ENCODE assay signal across 35 cellular contexts in genomic region chrX:28042260-28042659, GRCh38.
"Had no signal": no experiment of that assay in that cellular context is flagged by ENCODE, and none has a peak within 500 bp of the region (broad histone marks: within the 10 kb centered on the region; RNA-seq: fewer than 3 reads in every experiment).

No MANE protein-coding gene starts in this region.

- H3K27ac ChIP-seq: adrenal gland, body of pancreas, brain microvascular endothelial cell, breast epithelium, VCaP had no signal

- H3K4me3 ChIP-seq: adrenal gland, body of pancreas, breast epithelium had no signal

- H3K4me3 Mint-ChIP-seq: activated B cell treated with CpG ODN at 0.5 μM for 24 hours; activated CD4-positive, alpha-beta memory T cell treated with anti-CD3 and anti-CD28 coated beads for 36 hours; activated CD4-positive, alpha-beta T cell treated with anti-CD3 and anti-CD28 coated beads, Interleukin-2, amount 10 ng/mL, durations not matched to agents 24 days and 14 days; activated CD8-positive, alpha-beta T cell treated with anti-CD3 and anti-CD28 coated beads for 36 hours; activated naive CD4-positive, alpha-beta T cell treated with anti-CD3 and anti-CD28 coated beads for 36 hours; activated naive CD8-positive, alpha-beta T cell treated with anti-CD3 and anti-CD28 coated beads for 36 hours; activated T-cell treated with anti-CD3 and anti-CD28 coated beads, Interleukin-2, amount 50 U/mL, for 4 hours; activated T-cell treated with anti-CD3 and anti-CD28 coated beads, Interleukin-2, amount 50 U/mL, for 72 hours; activated T-helper 1 cell treated with anti-CD3 and anti-CD28 coated beads, Interleukin-12 subunit alpha, Interleukin-12 subunit beta, Interleukin-2, Interleukin-4 antibody, amounts not matched to agents 30 ng/mL and 10 ng/mL and 1 ng/mL, durations not matched to agents 14 hours and 24 hours and 36 hours; activated T-helper 17 cell treated with anti-CD3 and anti-CD28 coated beads, Interleukin-2, amount 50 U/mL, for 72 hours; T-helper 1 cell treated with Interleukin-12 subunit alpha and Interleukin-12 subunit beta and Interleukin-4 antibody, amounts not matched to agents 30 μg/mL and 1 μg/mL, for 36 hours; T-helper 2 cell treated with Interferon-gamma antibody and Interleukin-4, amounts not matched to agents 5 μg/mL and 100 μg/mL, for 36 hours had no signal

- H3K27ac Mint-ChIP-seq: activated B cell treated with CpG ODN at 0.5 μM for 24 hours; activated CD4-positive, alpha-beta memory T cell treated with anti-CD3 and anti-CD28 coated beads for 36 hours; activated CD4-positive, alpha-beta T cell treated with anti-CD3 and anti-CD28 coated beads, Interleukin-2, amount 10 ng/mL, durations not matched to agents 24 days and 14 days; activated CD8-positive, alpha-beta T cell treated with anti-CD3 and anti-CD28 coated beads for 36 hours; activated naive CD4-positive, alpha-beta T cell treated with anti-CD3 and anti-CD28 coated beads for 36 hours; activated naive CD4-positive, alpha-beta T cell treated with anti-CD3 and anti-CD28 coated beads, Interleukin-2, amount 50 U/mL, for 72 hours; activated naive CD8-positive, alpha-beta T cell treated with anti-CD3 and anti-CD28 coated beads for 36 hours; activated T-cell treated with anti-CD3 and anti-CD28 coated beads, Interleukin-2, amount 50 U/mL, for 72 hours; activated T-helper 1 cell treated with anti-CD3 and anti-CD28 coated beads, Interleukin-12 subunit alpha, Interleukin-12 subunit beta, Interleukin-2, Interleukin-4 antibody, amounts not matched to agents 30 ng/mL and 10 ng/mL and 1 ng/mL, durations not matched to agents 14 hours and 24 hours and 36 hours; activated T-helper 17 cell treated with anti-CD3 and anti-CD28 coated beads, Interleukin-2, amount 50 U/mL, for 72 hours; T-helper 1 cell treated with Interleukin-12 subunit alpha and Interleukin-12 subunit beta and Interleukin-4 antibody, amounts not matched to agents 30 μg/mL and 1 μg/mL, for 36 hours; T-helper 2 cell treated with Interferon-gamma antibody and Interleukin-4, amounts not matched to agents 5 μg/mL and 100 μg/mL, for 36 hours had no signal

- H3K4me1 Mint-ChIP-seq: activated B cell treated with CpG ODN at 0.5 μM for 24 hours; activated CD4-positive, alpha-beta T cell treated with anti-CD3 and anti-CD28 coated beads, Interleukin-2, amount 10 ng/mL, durations not matched to agents 24 days and 14 days; activated naive CD8-positive, alpha-beta T cell treated with anti-CD3 and anti-CD28 coated beads for 36 hours; activated T-helper 17 cell treated with anti-CD3 and anti-CD28 coated beads, Interleukin-2, amount 50 U/mL, for 72 hours had no signal

- H3K36me3 Mint-ChIP-seq: activated CD4-positive, alpha-beta memory T cell treated with anti-CD3 and anti-CD28 coated beads for 36 hours; activated naive CD8-positive, alpha-beta T cell treated with anti-CD3 and anti-CD28 coated beads for 36 hours had no signal

- DNase-seq: activated B cell treated with CpG ODN at 0.5 μM for 24 hours; activated CD4-positive, alpha-beta memory T cell treated with anti-CD3 and anti-CD28 coated beads for 36 hours; activated CD4-positive, alpha-beta T cell treated with anti-CD3 and anti-CD28 coated beads for 4 hours; activated CD4-positive, alpha-beta T cell treated with anti-CD3 and anti-CD28 coated beads, Interleukin-2, amount 10 ng/mL, durations not matched to agents 24 days and 14 days; activated CD4-positive, alpha-beta T cell treated with anti-CD3 and anti-CD28 coated beads, Interleukin-2, amount 50 U/mL, for 1 hour; activated CD4-positive, alpha-beta T cell treated with anti-CD3 and anti-CD28 coated beads, Interleukin-2, amount 50 U/mL, for 4 hours; activated CD4-positive, CD25-positive, alpha-beta regulatory T cell treated with anti-CD3 and anti-CD28 coated beads, Interleukin-2, amount 50 U/mL, for 72 hours; activated CD8-positive, alpha-beta memory T cell treated with anti-CD3 and anti-CD28 coated beads, Interleukin-2, amount 50 U/mL, for 4 hours; activated CD8-positive, alpha-beta T cell treated with anti-CD3 and anti-CD28 coated beads for 36 hours; activated effector memory CD4-positive, alpha-beta T cell treated with anti-CD3 and anti-CD28 coated beads, Interleukin-2, amount 50 U/mL, for 16 hours; activated gamma-delta T cell treated with Interleukin-2 at 50 U/mL for 16 hours; activated naive CD4-positive, alpha-beta T cell; activated naive CD4-positive, alpha-beta T cell treated with anti-CD3 and anti-CD28 coated beads for 36 hours; activated naive CD4-positive, alpha-beta T cell treated with anti-CD3 and anti-CD28 coated beads, Interleukin-2, amount 50 U/mL, for 16 hours; activated naive CD8-positive, alpha-beta T cell treated with anti-CD3 and anti-CD28 coated beads for 36 hours; activated T-cell treated with anti-CD3 and anti-CD28 coated beads for 4 hours; activated T-cell treated with anti-CD3 and anti-CD28 coated beads, Interleukin-2, amount 50 U/mL, for 1 hour; activated T-cell treated with anti-CD3 and anti-CD28 coated beads, Interleukin-2, amount 50 U/mL, for 4 hours; activated T-cell treated with anti-CD3 and anti-CD28 coated beads, Interleukin-2, amount 50 U/mL, for 72 hours; adrenal gland; amniotic stem cell; aorta; body of pancreas; brain microvascular endothelial cell; central memory CD4-positive, alpha-beta T cell; T-helper 1 cell; T-helper 2 cell; T-helper 9 cell had no signal

- H3K27me3 Mint-ChIP-seq: activated B cell treated with CpG ODN at 0.5 μM for 24 hours; activated CD4-positive, alpha-beta memory T cell treated with anti-CD3 and anti-CD28 coated beads for 36 hours; activated CD4-positive, alpha-beta T cell treated with anti-CD3 and anti-CD28 coated beads, Interleukin-2, amount 10 ng/mL, durations not matched to agents 24 days and 14 days; activated CD8-positive, alpha-beta T cell treated with anti-CD3 and anti-CD28 coated beads for 36 hours; activated naive CD8-positive, alpha-beta T cell treated with anti-CD3 and anti-CD28 coated beads for 36 hours; activated T-helper 17 cell treated with anti-CD3 and anti-CD28 coated beads, Interleukin-2, amount 50 U/mL, for 72 hours had no signal

- H3K4me1 ChIP-seq: adrenal gland, body of pancreas, breast epithelium had no signal

- H3K27me3 ChIP-seq: adrenal gland, body of pancreas, brain microvascular endothelial cell had no signal

- H3K9me3 ChIP-seq: adrenal gland, body of pancreas had no signal

- H3K36me3 ChIP-seq: adrenal gland, brain microvascular endothelial cell, breast epithelium had no signal

- H3K9me3 Mint-ChIP-seq: activated naive CD4-positive, alpha-beta T cell treated with anti-CD3 and anti-CD28 coated beads for 36 hours had no signal

- ATAC-seq: activated CD8-positive, alpha-beta T cell treated with anti-CD3 and anti-CD28 coated beads for 36 hours; activated naive CD4-positive, alpha-beta T cell treated with anti-CD3 and anti-CD28 coated beads, Interleukin-2, amount 50 U/mL, for 72 hours; activated T-cell treated with anti-CD3 and anti-CD28 coated beads, Interleukin-2, amount 50 U/mL, for 4 hours; activated T-cell treated with anti-CD3 and anti-CD28 coated beads, Interleukin-2, amount 50 U/mL, for 72 hours; activated T-helper 17 cell treated with anti-CD3 and anti-CD28 coated beads, Interleukin-2, amount 50 U/mL, for 72 hours; body of pancreas had no signal
